Comparison of ENCODE assay signal across 9 cellular contexts in the genomic region with DNA sequence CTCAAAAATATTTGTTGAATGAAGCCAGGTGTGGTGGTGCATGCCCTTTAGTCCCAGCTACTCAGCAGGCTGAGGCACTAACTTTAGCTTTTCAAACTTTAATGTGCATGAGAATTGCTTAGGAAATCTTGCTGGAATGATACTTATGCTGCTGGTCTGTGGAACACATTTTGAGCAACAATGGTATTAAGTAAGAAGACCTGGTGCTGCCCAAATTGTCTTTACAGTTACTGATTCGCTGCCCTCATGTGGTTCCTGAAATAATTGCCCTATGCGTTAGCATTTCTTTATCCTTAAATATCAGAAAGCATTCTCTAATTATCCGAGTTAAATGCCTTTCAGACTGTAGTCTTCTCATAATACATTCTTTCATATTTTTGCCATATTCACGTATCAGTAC.
A peak's percentile ranks its signal among the peaks of the same experiment; 100 is the strongest.
DNase-seq lines count a peak whose midpoint lies in the region; ATAC-seq and TF ChIP-seq lines count a peak whose summit lies in the region.
"Had no signal": no experiment of that assay in that cellular context is flagged by ENCODE, and none has a peak within 500 bp of the region (broad histone marks: within the 10 kb centered on the region; RNA-seq: fewer than 3 reads in every experiment).

No MANE protein-coding gene starts in this region.

- H3K4me3 ChIP-seq in dorsolateral prefrontal cortex (peak overlapping the region in 9 of 59 donors; percentile 1 to 34 (median 27)), osteoblast (ENCODE audit: insufficient read depth, low read length) (no peak overlapping the region), spleen (no peak overlapping the region)
- H3K4me3 ChIP-seq: thoracic aorta had no signal

- no peaks in the 10 kb centered on the region for H4K20me1 ChIP-seq in osteoblast (ENCODE audit: insufficient read depth, low read length)

- H3K27me3 ChIP-seq in dorsolateral prefrontal cortex, result no peaks in the 10 kb centered on the region
- H3K27me3 ChIP-seq in osteoblast (ENCODE audit: insufficient read depth, low read length), result no peaks in the 10 kb centered on the region
- no peaks in the 10 kb centered on the region for H3K27me3 ChIP-seq in spleen (replicated peaks in 1 of 7)

- H3K36me3 ChIP-seq in osteoblast (ENCODE audit: insufficient read depth, low read length), result no peaks in the 10 kb centered on the region
- no peaks in the 10 kb centered on the region for H3K36me3 ChIP-seq in spleen
- H3K36me3 ChIP-seq: thoracic aorta had no signal

- no peaks in the 10 kb centered on the region for H3K79me2 ChIP-seq in osteoblast (ENCODE audit: insufficient read depth, low read length)

- H2AFZ ChIP-seq in osteoblast (ENCODE audit: low read length), result no peak overlapping the region

- WGBS in spleen, 5 donors, result 55 to 76% (median 62%) methylated on average over 4 of the region's 4 CpGs

- ATAC-seq in HG02885 (IDR thresholded peaks at IDR 0.05; ENCODE audit: poor library complexity, unreplicated experiment), result no peak

- peaks cover 18% of the 10 kb centered on the region for H3K4me1 ChIP-seq in osteoblast (ENCODE audit: insufficient read depth, low read length)
- H3K4me1 ChIP-seq in spleen, result peaks cover 0 to 7% (median 0%) of the 10 kb centered on the region in 6 donors

- no peak overlapping the region for H3K27ac ChIP-seq in dorsolateral prefrontal cortex
- no peak overlapping the region for H3K27ac ChIP-seq in osteoblast (ENCODE audit: low read depth, low read length)
- H3K27ac ChIP-seq in spleen, result no peak overlapping the region
- H3K27ac ChIP-seq: thoracic aorta had no signal

- DNase-seq in NCI-H2107 (lab: John Stamatoyannopoulos, UW), result peak; percentile 6
- DNase-seq in dorsolateral prefrontal cortex, result no peak
- no peak for DNase-seq in osteoblast (ENCODE audit: insufficient read length, low spot score, missing footprints)
- DNase-seq in AG08396 (ENCODE audit: low spot score), result no peak
- no peak for DNase-seq in activated gamma-delta T cell (lab: John Stamatoyannopoulos, UW)
- no peak for DNase-seq in spleen

- no peak overlapping the region for H3K4me2 ChIP-seq in osteoblast (ENCODE audit: insufficient read depth, low read length)

- H3K9me3 ChIP-seq in osteoblast (ENCODE audit: low read depth, low read length), result no peaks in the 10 kb centered on the region
- H3K9me3 ChIP-seq in spleen, result no peaks in the 10 kb centered on the region
- H3K9me3 ChIP-seq: thoracic aorta had no signal

- no peak for TF ChIP-seq POLR2A in spleen (IDR thresholded peaks at IDR 0.05)

- peak; percentile 36 for TF ChIP-seq CTCF in GM12873 (IDR thresholded peaks at IDR 0.05; ENCODE audit: insufficient read depth, low read depth, low read length, missing control alignments)
- peak in 48 of 56 donors; percentile 14 to 65 (median 42) for TF ChIP-seq CTCF in dorsolateral prefrontal cortex (IDR thresholded peaks at IDR 0.05 in 54 of 56, conservative IDR thresholded peaks at IDR 0.05 in 2 of 56; ENCODE audit: low read depth in 1 of 56, partially characterized antibody in 56 of 56)
- peak; percentile 48 for TF ChIP-seq CTCF in osteoblast (IDR thresholded peaks at IDR 0.05; ENCODE audit: extremely low read depth, low read depth, low read length)
- peak in 5 of 11 experiments; percentile 16 to 49 (median 29) for TF ChIP-seq CTCF in spleen (IDR thresholded peaks at IDR 0.05 in 8 of 11, conservative IDR thresholded peaks at IDR 0.05 in 3 of 11)

- intact Hi-C loops in dorsolateral prefrontal cortex (cut with DNase I) (loop anchor here (2.0 to 10.0 kb wide), 4 partner anchors 58 to 122 kb away; no protein-coding TSS in a partner anchor), spleen (cut with DNase I; ENCODE audit: low total_unique reads) (loop anchor here (5.0 kb wide), 1 partner anchor 118 kb away; no protein-coding TSS in a partner anchor)
